In genomic region chr12:109949089-109949488, GRCh38 we compare ENCODE assay signal across 7 cellular contexts. TPM values are rescaled to one million over a fixed set of nuclear protein-coding genes. Genes with fewer than 3 reads are reported as not detected.
A peak's percentile ranks its signal among the peaks of the same experiment; 100 is the strongest.
DNase-seq lines count a peak whose midpoint lies in the region; ATAC-seq and TF ChIP-seq lines count a peak whose summit lies in the region.

No MANE protein-coding gene starts in this region.

- no peaks in the 10 kb centered on the region for H3K9me3 ChIP-seq in stomach

- intact Hi-C loops in stomach (cut with DNase I; ENCODE audit: low total_unique reads), result no loop called here

- H3K9me3 Mint-ChIP-seq in chondrocyte (ENCODE audit: low read depth), result no peaks in the 10 kb centered on the region

- H3K4me1 ChIP-seq in stomach, result peaks cover 0 to 71% (median 34%) of the 10 kb centered on the region in 4 donors

- H3K27ac ChIP-seq in stomach, result peak overlapping the region in 3 of 5 donors; percentile 51 to 73 (median 72)

- H3K36me3 Mint-ChIP-seq in chondrocyte (ENCODE audit: low read depth), result peaks cover 26% of the 10 kb centered on the region

- no peaks in the 10 kb centered on the region for H3K27me3 Mint-ChIP-seq in chondrocyte (ENCODE audit: low read depth)

- TF ChIP-seq POLR2A in stomach (IDR thresholded peaks at IDR 0.05), result no peak

- no peaks in the 10 kb centered on the region for H3K27me3 ChIP-seq in stomach

- TF ChIP-seq EP300 in stomach (IDR thresholded peaks at IDR 0.05), result no peak

- H3K4me3 ChIP-seq in stomach, result no peak overlapping the region

- DNase-seq in NCI-H187 (lab: John Stamatoyannopoulos, UW) (peak; percentile 16 to 50), chondrocyte (ENCODE audit: low spot score) (no peak), left kidney (ENCODE audit: low read depth, low spot score) (peak; percentile 88), stomach (no peak), DMS114 treated with DMSO at 0.1 percent for 48 hours (lab: John Stamatoyannopoulos, UW; ENCODE audit: unreplicated experiment) (no peak)
- no peak for DNase-seq in activated CD4-positive, CD25-positive, alpha-beta regulatory T cell treated with anti-CD3 and anti-CD28 coated beads, Interleukin-2, amount 50 U/mL, for 72 hours

- no peak overlapping the region for H3K4me3 Mint-ChIP-seq in chondrocyte (ENCODE audit: unreplicated experiment)

- WGBS in stomach, 5 donors, result 26 to 43% (median 33%) methylated on average over 1 of the region's 1 CpG

- ATAC-seq in GM21619 (IDR thresholded peaks at IDR 0.05; ENCODE audit: unreplicated experiment), result no peak

- peak overlapping the region; percentile 82 for H3K27ac Mint-ChIP-seq in chondrocyte (ENCODE audit: unreplicated experiment)

- H3K4me1 Mint-ChIP-seq in chondrocyte (ENCODE audit: low read depth), result peaks cover 83% of the 10 kb centered on the region

- TF ChIP-seq CTCF in chondrocyte (IDR thresholded peaks at IDR 0.05), result no peak
- TF ChIP-seq CTCF in stomach (IDR thresholded peaks at IDR 0.05), result no peak

- peaks cover 40 to 98% (median 81%) of the 10 kb centered on the region in 4 donors for H3K36me3 ChIP-seq in stomach

RNA-seq across cellular contexts. Expression of gene GIT2, which starts 47.1 kb away (rescaled TPM):
- total RNA-seq in chondrocyte, result 35.4 to 48.6 TPM (median 38.1 TPM) in 3 replicates
- 10 to 100 TPM; 25.8 to 98.6 (median 61.0) TPM for total RNA-seq in stomach
- polyA plus RNA-seq in stomach, result 10 to 100 TPM in 1 of 3 donors, 1 to 10 TPM in 2; 6.4 to 10.6 (median 7.2) TPM

RNA-seq across cellular contexts. Expression of gene TCHP, which starts 49.0 kb away (rescaled TPM):
- total RNA-seq in chondrocyte (9.8 to 12.6 TPM (median 11.7 TPM) in 3 replicates), stomach (10 to 100 TPM; 13.8 to 45.5 (median 28.3) TPM)
- 10 to 100 TPM in 1 of 3 donors, 1 to 10 TPM in 2; 7.9 to 11.9 (median 8.8) TPM for polyA plus RNA-seq in stomach

RNA-seq across cellular contexts. Expression of gene ANKRD13A, which starts 50.1 kb away (rescaled TPM):
- total RNA-seq in chondrocyte (34.8 to 37.6 TPM (median 37.6 TPM) in 3 replicates), stomach (100 to 1,000 TPM in 1 of 5 donors, 10 to 100 TPM in 4; 17.7 to 150 (median 56.6) TPM)
- 10 to 100 TPM; 13.0 to 15.6 (median 13.6) TPM for polyA plus RNA-seq in stomach

Comparison
In these comparisons a context has a peak if more than half of its experiments do, and no peak if none do; other contexts are left out.
1. DNase-seq: peak in NCI-H187 (2 of 2) and left kidney (single experiment); none in chondrocyte (single experiment), stomach (single experiment), activated CD4-positive, CD25-positive, alpha-beta regulatory T cell treated with anti-CD3 and anti-CD28 coated beads, Interleukin-2, amount 50 U/mL, for 72 hours (single experiment) and DMS114 treated with DMSO at 0.1 percent for 48 hours (single experiment).